27 cellular contexts compared by ENCODE assay signal in the genomic region with DNA sequence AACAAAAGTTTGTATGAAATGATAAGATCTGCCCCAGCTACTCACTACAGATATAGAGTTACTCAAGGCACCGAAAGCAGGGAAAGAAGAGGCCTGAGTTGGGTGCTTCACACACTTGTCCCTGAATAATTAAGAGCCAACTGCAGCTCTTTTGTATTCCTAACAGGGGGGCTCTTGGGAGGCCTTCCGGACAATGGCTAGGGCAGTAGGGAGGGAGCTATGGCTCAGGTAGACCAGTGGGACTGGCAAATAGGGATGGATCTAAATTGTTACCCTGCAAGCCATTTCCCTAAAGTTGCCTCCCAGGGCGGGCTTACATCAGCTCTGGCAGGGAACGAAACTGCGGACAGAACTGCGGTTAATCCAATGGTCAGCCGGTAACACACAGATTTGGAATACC. TPM values are rescaled to one million over a fixed set of nuclear protein-coding genes. Genes with fewer than 3 reads are reported as not detected.
A peak's percentile ranks its signal among the peaks of the same experiment; 100 is the strongest.
DNase-seq lines count a peak whose midpoint lies in the region; ATAC-seq and TF ChIP-seq lines count a peak whose summit lies in the region.
"Had no signal": no experiment of that assay in that cellular context is flagged by ENCODE, and none has a peak within 500 bp of the region (broad histone marks: within the 10 kb centered on the region; RNA-seq: fewer than 3 reads in every experiment).

No MANE protein-coding gene starts in this region.

- no peaks in the 10 kb centered on the region; the same call in 1 of the 2 replicates for H3K9me3 Mint-ChIP-seq in WTC11
- H3K9me3 Mint-ChIP-seq: CD8-positive, alpha-beta memory T cell had no signal

- peak; percentile 33 for DNase-seq in NCI-H2171 treated with DMSO at 0.1 percent for 48 hours (lab: John Stamatoyannopoulos, UW)
- DNase-seq in NCI-H2171 (lab: John Stamatoyannopoulos, UW) = no peak
- no peak for DNase-seq in WTC11 (ENCODE audit: low spot score)
- DNase-seq in NCI-H187 (lab: John Stamatoyannopoulos, UW) = no peak
- no peak for DNase-seq in T-helper 1 cell
- DNase-seq in AML-193 (lab: John Stamatoyannopoulos, UW) = no peak
- no peak for DNase-seq in HEK293T (ENCODE audit: extremely low spot score)
- DNase-seq: ACHN; Calu3; CD8-positive, alpha-beta memory T cell; DMS153; GDM1; HCEC 1CT; Karpas-422; MV-4-11; NCI-H2081 treated with DMSO at 0.1 percent for 48 hours; NCI-H510A; NCI-H774; NK-92 treated with Interleukin-12 subunit alpha and Interleukin-12 subunit beta, amount 100 ng/mL, for 24 hours; SHP77 treated with DMSO at 0.1 percent for 48 hours; SK-N-SH had no signal

- POLR2A ChIA-PET in WTC11 (lab: Charles Lee) (interaction anchor here (0.9 to 1.8 kb wide), 2 partner anchors 14 to 46 kb away, joined by 3 to 5 read pairs; a partner anchor contains a TSS), HEK293T (lab: Yijun Ruan, JAX) (no interaction called here)

- peak overlapping the region; percentile 39 for H3K4me3 Mint-ChIP-seq in WTC11
- H3K4me3 Mint-ChIP-seq: CD8-positive, alpha-beta memory T cell had no signal

- peaks cover 27% of the 10 kb centered on the region for H3K27me3 Mint-ChIP-seq in WTC11 (ENCODE audit: low read depth)

- H3K9ac ChIP-seq in iPS-20b (ENCODE audit: low read depth, low read length) = peak overlapping the region; percentile 12; the same call in 1 of the 2 replicates
- H3K9ac ChIP-seq: SK-N-SH had no signal

- peak overlapping the region; percentile 50 for H3K4me3 ChIP-seq in iPS-20b (ENCODE audit: low read length)

- peak; percentile 45 for ATAC-seq in WTC11

- no peak for TF ChIP-seq CTCF in WTC11 (IDR thresholded peaks at IDR 0.05)

- H3K9me3 ChIP-seq in iPS-20b (ENCODE audit: insufficient read depth, low read depth, low read length) = no peaks in the 10 kb centered on the region
- H3K9me3 ChIP-seq: SK-N-SH had no signal

- H3K36me3 Mint-ChIP-seq in WTC11 = peaks cover 3% of the 10 kb centered on the region; the same call in 1 of the 2 replicates

- CTCF ChIA-PET in WTC11 (lab: Charles Lee) (interaction anchor here (0.9 to 1.9 kb wide), 13 partner anchors 12 to 266 kb away, joined by 3 to 18 read pairs (median 5); a partner anchor contains a TSS), HEK293T (lab: Yijun Ruan, JAX) (interaction anchor here (1.2 kb wide), 1 partner anchor 79 kb away, joined by 3 read pairs; no protein-coding TSS in a partner anchor)

- H3K27me3 ChIP-seq in iPS-20b (ENCODE audit: insufficient read depth, low read length) = peaks cover 26% of the 10 kb centered on the region

- H3K27ac ChIP-seq in iPS-20b (ENCODE audit: low read length) = no peak overlapping the region
- H3K27ac ChIP-seq: 22Rv1, C4-2B, RWPE1 had no signal

- H3K4me1 Mint-ChIP-seq in WTC11 = peaks cover 55% of the 10 kb centered on the region

- no peaks in the 10 kb centered on the region for H3K36me3 ChIP-seq in iPS-20b (ENCODE audit: insufficient read depth, low read depth, low read length)

- H3K27ac Mint-ChIP-seq in WTC11 = peak overlapping the region; percentile 77
- H3K27ac Mint-ChIP-seq: CD8-positive, alpha-beta memory T cell had no signal

- peaks cover 31% of the 10 kb centered on the region for H3K4me1 ChIP-seq in iPS-20b (ENCODE audit: insufficient read depth, low read length)

TF ChIP-seq in WTC11, 78 proteins besides CTCF, POLR2A, EP300 and RAD21 (continues in another document):
- no peak for TF ChIP-seq SMAD4 (CRISPR knock-in tag; IDR thresholded peaks at IDR 0.05)
- TF ChIP-seq ZNF671 (CRISPR knock-in tag; IDR thresholded peaks at IDR 0.05) = no peak
- no peak for TF ChIP-seq ZNF121 (CRISPR knock-in tag; IDR thresholded peaks at IDR 0.05)
- no peak for TF ChIP-seq ZNF138 (CRISPR knock-in tag; conservative IDR thresholded peaks at IDR 0.05)
- TF ChIP-seq, protein P1, sequence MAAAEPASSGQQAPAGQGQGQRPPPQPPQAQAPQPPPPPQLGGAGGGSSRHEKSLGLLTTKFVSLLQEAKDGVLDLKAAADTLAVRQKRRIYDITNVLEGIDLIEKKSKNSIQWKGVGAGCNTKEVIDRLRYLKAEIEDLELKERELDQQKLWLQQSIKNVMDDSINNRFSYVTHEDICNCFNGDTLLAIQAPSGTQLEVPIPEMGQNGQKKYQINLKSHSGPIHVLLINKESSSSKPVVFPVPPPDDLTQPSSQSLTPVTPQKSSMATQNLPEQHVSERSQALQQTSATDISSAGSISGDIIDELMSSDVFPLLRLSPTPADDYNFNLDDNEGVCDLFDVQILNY (CRISPR knock-in tag; IDR thresholded peaks at IDR 0.05) = no peak
- TF ChIP-seq, protein P2, sequence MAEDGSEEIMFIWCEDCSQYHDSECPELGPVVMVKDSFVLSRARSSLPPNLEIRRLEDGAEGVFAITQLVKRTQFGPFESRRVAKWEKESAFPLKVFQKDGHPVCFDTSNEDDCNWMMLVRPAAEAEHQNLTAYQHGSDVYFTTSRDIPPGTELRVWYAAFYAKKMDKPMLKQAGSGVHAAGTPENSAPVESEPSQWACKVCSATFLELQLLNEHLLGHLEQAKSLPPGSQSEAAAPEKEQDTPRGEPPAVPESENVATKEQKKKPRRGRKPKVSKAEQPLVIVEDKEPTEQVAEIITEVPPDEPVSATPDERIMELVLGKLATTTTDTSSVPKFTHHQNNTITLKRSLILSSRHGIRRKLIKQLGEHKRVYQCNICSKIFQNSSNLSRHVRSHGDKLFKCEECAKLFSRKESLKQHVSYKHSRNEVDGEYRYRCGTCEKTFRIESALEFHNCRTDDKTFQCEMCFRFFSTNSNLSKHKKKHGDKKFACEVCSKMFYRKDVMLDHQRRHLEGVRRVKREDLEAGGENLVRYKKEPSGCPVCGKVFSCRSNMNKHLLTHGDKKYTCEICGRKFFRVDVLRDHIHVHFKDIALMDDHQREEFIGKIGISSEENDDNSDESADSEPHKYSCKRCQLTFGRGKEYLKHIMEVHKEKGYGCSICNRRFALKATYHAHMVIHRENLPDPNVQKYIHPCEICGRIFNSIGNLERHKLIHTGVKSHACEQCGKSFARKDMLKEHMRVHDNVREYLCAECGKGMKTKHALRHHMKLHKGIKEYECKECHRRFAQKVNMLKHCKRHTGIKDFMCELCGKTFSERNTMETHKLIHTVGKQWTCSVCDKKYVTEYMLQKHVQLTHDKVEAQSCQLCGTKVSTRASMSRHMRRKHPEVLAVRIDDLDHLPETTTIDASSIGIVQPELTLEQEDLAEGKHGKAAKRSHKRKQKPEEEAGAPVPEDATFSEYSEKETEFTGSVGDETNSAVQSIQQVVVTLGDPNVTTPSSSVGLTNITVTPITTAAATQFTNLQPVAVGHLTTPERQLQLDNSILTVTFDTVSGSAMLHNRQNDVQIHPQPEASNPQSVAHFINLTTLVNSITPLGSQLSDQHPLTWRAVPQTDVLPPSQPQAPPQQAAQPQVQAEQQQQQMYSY (CRISPR knock-in tag; IDR thresholded peaks at IDR 0.05) = no peak
- no peak for TF ChIP-seq CBFB (CRISPR knock-in tag; IDR thresholded peaks at IDR 0.05; ENCODE audit: low read depth)
- TF ChIP-seq RELA (CRISPR knock-in tag; IDR thresholded peaks at IDR 0.05; ENCODE audit: borderline replicate concordance) = no peak
- TF ChIP-seq GRHL2 (CRISPR knock-in tag; IDR thresholded peaks at IDR 0.05; ENCODE audit: insufficient replicate concordance, severe bottlenecking) = no peak
- no peak for TF ChIP-seq ZNF396 (CRISPR knock-in tag; IDR thresholded peaks at IDR 0.05; ENCODE audit: borderline replicate concordance)

TF ChIP-seq in HEK293T, 16 proteins besides CTCF, POLR2A, EP300 and RAD21:
- TF ChIP-seq TARDBP (IDR thresholded peaks at IDR 0.05) (no peak), SUZ12 (IDR thresholded peaks at IDR 0.05) (no peak), ARNT (IDR thresholded peaks at IDR 0.05) (no peak), FOXM1 (IDR thresholded peaks at IDR 0.05; ENCODE audit: borderline replicate concordance) (no peak), ZNF384 (IDR thresholded peaks at IDR 0.05) (no peak), SP1 (IDR thresholded peaks at IDR 0.05) (no peak), NFRKB (IDR thresholded peaks at IDR 0.05) (no peak), BHLHE40 (IDR thresholded peaks at IDR 0.05; ENCODE audit: borderline replicate concordance) (no peak), FOXA1 (IDR thresholded peaks at IDR 0.05) (no peak)
- TF ChIP-seq, protein P3, sequence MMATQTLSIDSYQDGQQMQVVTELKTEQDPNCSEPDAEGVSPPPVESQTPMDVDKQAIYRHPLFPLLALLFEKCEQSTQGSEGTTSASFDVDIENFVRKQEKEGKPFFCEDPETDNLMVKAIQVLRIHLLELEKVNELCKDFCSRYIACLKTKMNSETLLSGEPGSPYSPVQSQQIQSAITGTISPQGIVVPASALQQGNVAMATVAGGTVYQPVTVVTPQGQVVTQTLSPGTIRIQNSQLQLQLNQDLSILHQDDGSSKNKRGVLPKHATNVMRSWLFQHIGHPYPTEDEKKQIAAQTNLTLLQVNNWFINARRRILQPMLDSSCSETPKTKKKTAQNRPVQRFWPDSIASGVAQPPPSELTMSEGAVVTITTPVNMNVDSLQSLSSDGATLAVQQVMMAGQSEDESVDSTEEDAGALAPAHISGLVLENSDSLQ (IDR thresholded peaks at IDR 0.05) = no peak

RNA-seq across cellular contexts. Expression of a gene that starts 6.2 kb away (rescaled TPM):
- total RNA-seq in WTC11 (2021) = 20.4 to 22.0 TPM (median 20.7 TPM) in 3 replicates
- total RNA-seq: Calu3; CD8-positive, alpha-beta memory T cell; Daoy; M059J had no signal

RNA-seq across cellular contexts. Expression of a gene that starts 45.4 kb away (rescaled TPM):
- total RNA-seq in WTC11 (2021) = 30.5 to 41.5 TPM (median 34.6 TPM) in 3 replicates
